ENCODE assay signal across 8 cellular contexts in the genomic region with DNA sequence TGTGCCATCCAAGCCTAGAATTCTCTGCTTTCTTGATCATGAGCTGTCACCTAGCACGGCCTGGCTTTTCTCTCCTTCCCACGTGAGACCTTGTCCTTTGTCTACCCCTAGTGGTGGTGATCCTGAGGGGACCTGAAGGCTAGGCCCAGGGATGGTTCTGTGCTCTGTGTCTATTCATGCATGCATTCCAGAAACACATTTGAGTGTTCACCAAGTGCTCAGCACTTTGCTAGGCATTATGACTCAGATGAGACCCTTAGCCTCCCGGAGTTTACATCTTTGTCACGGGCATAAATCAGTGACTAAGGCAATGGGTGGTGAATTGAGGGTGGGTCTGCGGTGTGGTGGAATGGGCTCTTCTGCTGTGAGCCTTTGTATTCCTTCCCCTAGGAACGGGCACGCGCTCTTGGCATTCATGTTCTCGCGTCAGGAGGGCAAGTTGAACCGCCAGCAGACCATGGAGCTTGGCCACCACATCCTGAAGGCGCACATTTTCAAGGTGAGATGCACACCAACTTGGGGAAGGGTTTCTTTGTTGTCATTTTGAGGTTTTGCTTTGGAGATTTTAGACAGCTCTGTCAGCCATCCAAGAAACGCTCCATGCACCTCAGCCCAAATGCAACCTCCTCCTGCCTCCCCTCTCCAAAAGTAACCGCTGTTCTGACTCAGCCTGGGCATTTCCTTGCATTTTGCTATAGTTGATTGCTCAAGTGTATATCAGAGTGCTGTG.
DNase-seq lines count a peak whose midpoint lies in the region; ATAC-seq and TF ChIP-seq lines count a peak whose summit lies in the region.

No MANE protein-coding gene starts in this region.

- H3K27ac Mint-ChIP-seq in chondrocyte (ENCODE audit: unreplicated experiment), result no peak overlapping the region
- no peak overlapping the region for H3K27ac Mint-ChIP-seq in neural crest cell (ENCODE audit: unreplicated experiment)
- no peak overlapping the region for H3K27ac Mint-ChIP-seq in activated T-helper 17 cell treated with anti-CD3 and anti-CD28 coated beads, Interleukin-2, amount 50 U/mL, for 72 hours

- ATAC-seq in GM21737 (IDR thresholded peaks at IDR 0.05; ENCODE audit: unreplicated experiment), result peak; percentile 51
- ATAC-seq in activated T-helper 17 cell treated with anti-CD3 and anti-CD28 coated beads, Interleukin-2, amount 50 U/mL, for 72 hours (replicated peaks), result no peak

- H3K36me3 Mint-ChIP-seq in chondrocyte (ENCODE audit: low read depth) (peaks cover 19% of the 10 kb centered on the region), neural crest cell (ENCODE audit: low read depth) (peaks cover 7% of the 10 kb centered on the region)
- H3K36me3 Mint-ChIP-seq in activated T-helper 17 cell treated with anti-CD3 and anti-CD28 coated beads, Interleukin-2, amount 50 U/mL, for 72 hours (ENCODE audit: low read depth), result no peaks in the 10 kb centered on the region

- H3K4me3 ChIP-seq in Jurkat, Clone E6-1 (ENCODE audit: low read length), result no peak overlapping the region

- no peaks in the 10 kb centered on the region for H3K9me3 Mint-ChIP-seq in chondrocyte (ENCODE audit: low read depth)
- no peaks in the 10 kb centered on the region for H3K9me3 Mint-ChIP-seq in neural crest cell
- no peaks in the 10 kb centered on the region for H3K9me3 Mint-ChIP-seq in activated T-helper 17 cell treated with anti-CD3 and anti-CD28 coated beads, Interleukin-2, amount 50 U/mL, for 72 hours

- intact Hi-C loops in posterior vena cava (cut with DNase I), result no loop called here

- no peak overlapping the region for H3K4me3 Mint-ChIP-seq in chondrocyte (ENCODE audit: unreplicated experiment)
- H3K4me3 Mint-ChIP-seq in neural crest cell, result no peak overlapping the region
- H3K4me3 Mint-ChIP-seq in activated T-helper 17 cell treated with anti-CD3 and anti-CD28 coated beads, Interleukin-2, amount 50 U/mL, for 72 hours, result no peak overlapping the region

- DNase-seq in NCI-H748 (lab: John Stamatoyannopoulos, UW; ENCODE audit: unreplicated experiment) (peak; percentile 14), NCI-H748 treated with DMSO at 0.1 percent for 48 hours (lab: John Stamatoyannopoulos, UW) (no peak), chondrocyte (ENCODE audit: low spot score) (no peak), neural crest cell (ENCODE audit: low read depth, low spot score) (no peak), posterior vena cava (ENCODE audit: low spot score) (no peak)
- peak; percentile 86 for DNase-seq in Jurkat, Clone E6-1 (ENCODE audit: low read depth, low spot score)

- no peaks in the 10 kb centered on the region for H3K27me3 Mint-ChIP-seq in chondrocyte (ENCODE audit: low read depth)
- no peaks in the 10 kb centered on the region for H3K27me3 Mint-ChIP-seq in neural crest cell (ENCODE audit: low read depth)
- no peaks in the 10 kb centered on the region for H3K27me3 Mint-ChIP-seq in activated T-helper 17 cell treated with anti-CD3 and anti-CD28 coated beads, Interleukin-2, amount 50 U/mL, for 72 hours

- TF ChIP-seq CTCF in chondrocyte (IDR thresholded peaks at IDR 0.05) (peak; percentile 71), neural crest cell (conservative IDR thresholded peaks at IDR 0.05) (peak; percentile 41)

- H3K4me1 Mint-ChIP-seq in chondrocyte (ENCODE audit: low read depth) (no peaks in the 10 kb centered on the region), neural crest cell (no peaks in the 10 kb centered on the region)
- H3K4me1 Mint-ChIP-seq in activated T-helper 17 cell treated with anti-CD3 and anti-CD28 coated beads, Interleukin-2, amount 50 U/mL, for 72 hours, result no peaks in the 10 kb centered on the region

Comparison
In these comparisons a context has a peak if more than half of its experiments do, and no peak if none do; other contexts are left out.
1. DNase-seq: peak in NCI-H748 (single experiment) and Jurkat, Clone E6-1 (single experiment); none in NCI-H748 treated with DMSO at 0.1 percent for 48 hours (single experiment), chondrocyte (single experiment), neural crest cell (single experiment) and posterior vena cava (single experiment).